Comparison of ENCODE assay signal across 10 cellular contexts in genomic region chr2:157336137-157336721, GRCh38. TPM values are rescaled to one million over a fixed set of nuclear protein-coding genes. Genes with fewer than 3 reads are reported as not detected.
DNase-seq lines count a peak whose midpoint lies in the region; ATAC-seq, FAIRE-seq and TF ChIP-seq lines count a peak whose summit lies in the region.
"Had no signal": no experiment of that assay in that cellular context is flagged by ENCODE, and none has a peak within 500 bp of the region (broad histone marks: within the 10 kb centered on the region; RNA-seq: fewer than 3 reads in every experiment).

No MANE protein-coding gene starts in this region.

- intact Hi-C loops in CD4-positive, alpha-beta T cell (cut with DNase I, micrococcal nuclease): loop anchor here in 1 of 2 experiments (10.0 kb wide), 1 partner anchor 99 kb away; no protein-coding TSS in a partner anchor
- intact Hi-C loops in mucosa of descending colon (cut with DNase I, micrococcal nuclease): no loop called here

- TF ChIP-seq CTCF in CD4-positive, alpha-beta T cell (IDR thresholded peaks at IDR 0.05): peak; percentile 82
- peak; percentile 85 for TF ChIP-seq CTCF in chondrocyte (IDR thresholded peaks at IDR 0.05)
- TF ChIP-seq CTCF in mucosa of descending colon (IDR thresholded peaks at IDR 0.05): peak; percentile 52

- FAIRE-seq in GM18507 (lab: Jason Lieb, UNC): peak; percentile 67

- H3K4me3 Mint-ChIP-seq in CD4-positive, alpha-beta T cell: peak overlapping the region; percentile 79
- H3K4me3 Mint-ChIP-seq in T-cell (peak overlapping the region; percentile 50 to 67 (median 60)), chondrocyte (ENCODE audit: unreplicated experiment) (no peak overlapping the region)
- H3K4me3 Mint-ChIP-seq: T-helper 1 cell treated with Interleukin-12 subunit alpha and Interleukin-12 subunit beta and Interleukin-4 antibody, amounts not matched to agents 30 μg/mL and 1 μg/mL, for 36 hours had no signal

- POLR2A ChIA-PET in CD4-positive, alpha-beta T cell (lab: Charles Lee): interaction anchor here (0.6 to 10.0 kb wide), 14 partner anchors 8 to 127 kb away, joined by 3 to 92 read pairs (median 6); partner anchors contain the start of gene CYTIP
- POLR2A ChIA-PET in T-cell (lab: Charles Lee): interaction anchor here (0.5 to 0.6 kb wide), 2 partner anchors 82 to 149 kb away, joined by 3 to 4 read pairs; no protein-coding TSS in a partner anchor

- peak in 6 of 10 experiments; percentile 12 to 31 (median 22) for DNase-seq in CD4-positive, alpha-beta T cell
- no peak for DNase-seq in GM18507 (ENCODE audit: extremely low spot score, insufficient read length, low read depth)
- DNase-seq in T-cell: peak in 23 of 34 experiments; percentile 1 to 49 (median 32)
- DNase-seq in chondrocyte (ENCODE audit: low spot score): no peak
- DNase-seq in mucosa of descending colon: peak in 1 of 3 donors; percentile 89
- no peak for DNase-seq in SHP77 treated with DMSO at 0.1 percent for 48 hours (lab: John Stamatoyannopoulos, UW)
- DNase-seq in occipital lobe (lab: John Stamatoyannopoulos, UW): no peak

- H3K4me1 Mint-ChIP-seq in CD4-positive, alpha-beta T cell (ENCODE audit: low read depth): peaks cover 89% of the 10 kb centered on the region
- H3K4me1 Mint-ChIP-seq in T-cell (peaks cover 78 to 89% (median 81%) of the 10 kb centered on the region in 3 donors), chondrocyte (ENCODE audit: low read depth) (peaks cover 3% of the 10 kb centered on the region)

- H3K4me1 ChIP-seq in mucosa of descending colon (ENCODE audit: low read depth): no peaks in the 10 kb centered on the region

- H3K27me3 Mint-ChIP-seq in CD4-positive, alpha-beta T cell: no peaks in the 10 kb centered on the region
- H3K27me3 Mint-ChIP-seq in T-cell (no peaks in the 10 kb centered on the region), chondrocyte (ENCODE audit: low read depth) (peaks cover 9% of the 10 kb centered on the region)

- H3K4me3 ChIP-seq in mucosa of descending colon: no peak overlapping the region
- H3K4me3 ChIP-seq: skin epidermis had no signal

- H3K27ac ChIP-seq in CD4-positive, alpha-beta T cell (ENCODE audit: low read depth, low read length): no peak overlapping the region
- H3K27ac ChIP-seq: skin epidermis had no signal

- H3K27ac Mint-ChIP-seq in CD4-positive, alpha-beta T cell: peak overlapping the region; percentile 83
- H3K27ac Mint-ChIP-seq in T-cell (peak overlapping the region; percentile 78 to 88), chondrocyte (ENCODE audit: unreplicated experiment) (no peak overlapping the region)
- H3K27ac Mint-ChIP-seq: T-helper 1 cell treated with Interleukin-12 subunit alpha and Interleukin-12 subunit beta and Interleukin-4 antibody, amounts not matched to agents 30 μg/mL and 1 μg/mL, for 36 hours had no signal

- no peaks in the 10 kb centered on the region for H3K27me3 ChIP-seq in CD4-positive, alpha-beta T cell (ENCODE audit: control insufficient read depth, insufficient read depth, low read length)

- peak; percentile 25; the same call in 1 of the 2 replicates for TF ChIP-seq RAD21 in Ishikawa (IDR thresholded peaks at IDR 0.05; ENCODE audit: low read depth)

- H3K9me3 Mint-ChIP-seq in CD4-positive, alpha-beta T cell: no peaks in the 10 kb centered on the region
- H3K9me3 Mint-ChIP-seq in T-cell (peaks cover 0 to 4% (median 0%) of the 10 kb centered on the region in 3 donors), chondrocyte (ENCODE audit: low read depth) (no peaks in the 10 kb centered on the region)

- CTCF ChIA-PET in CD4-positive, alpha-beta T cell (lab: Charles Lee): interaction anchor here (0.7 to 3.5 kb wide), 23 partner anchors 9 to 293 kb away, joined by 3 to 28 read pairs (median 4); partner anchors contain the start of genes ACVR1C and ERMN
- CTCF ChIA-PET in T-cell (lab: Charles Lee): interaction anchor here (0.6 to 3.9 kb wide), 37 partner anchors 9 to 557 kb away, joined by 3 to 47 read pairs (median 4); partner anchors contain the start of gene ERMN (in 2 of the 2)

- no peaks in the 10 kb centered on the region for H3K9me3 ChIP-seq in CD4-positive, alpha-beta T cell (ENCODE audit: control insufficient read depth, low read length)
- H3K9me3 ChIP-seq in mucosa of descending colon: no peaks in the 10 kb centered on the region

- no peak for TF ChIP-seq EP300 in Ishikawa (IDR thresholded peaks at IDR 0.05; ENCODE audit: borderline replicate concordance)

- H3K36me3 Mint-ChIP-seq in CD4-positive, alpha-beta T cell (ENCODE audit: low read depth): peaks cover 18% of the 10 kb centered on the region
- H3K36me3 Mint-ChIP-seq in T-cell (peaks cover 16% of the 10 kb centered on the region), chondrocyte (ENCODE audit: low read depth) (no peaks in the 10 kb centered on the region)

- no peak for ATAC-seq in CD4-positive, alpha-beta T cell (ENCODE audit: poor library complexity)
- no peak for ATAC-seq in T-cell (replicated peaks in 1 of 4)
- ATAC-seq in mucosa of descending colon: peak; percentile 69

- H3K36me3 ChIP-seq in mucosa of descending colon (ENCODE audit: low read depth): no peaks in the 10 kb centered on the region

TF ChIP-seq in Ishikawa, 13 proteins besides CTCF, POLR2A, EP300 and RAD21:
- no peak for TF ChIP-seq YY1 (IDR thresholded peaks at IDR 0.05; ENCODE audit: low read depth)
- no peak for TF ChIP-seq TCF12 (IDR thresholded peaks at IDR 0.05; ENCODE audit: low read depth)
- no peak for TF ChIP-seq FOXM1 (IDR thresholded peaks at IDR 0.05; ENCODE audit: borderline replicate concordance, low read depth)
- no peak for TF ChIP-seq MAX (IDR thresholded peaks at IDR 0.05)
- no peak for TF ChIP-seq TEAD4 (IDR thresholded peaks at IDR 0.05)
- TF ChIP-seq CREB1 (IDR thresholded peaks at IDR 0.05; ENCODE audit: low read depth): no peak
- TF ChIP-seq CEBPB (IDR thresholded peaks at IDR 0.05): no peak
- no peak for TF ChIP-seq REST (IDR thresholded peaks at IDR 0.05; ENCODE audit: low read depth)
- no peak for TF ChIP-seq ZBTB7A (IDR thresholded peaks at IDR 0.05; ENCODE audit: low read depth)
- TF ChIP-seq USF1 (IDR thresholded peaks at IDR 0.05): no peak
- no peak for TF ChIP-seq TAF1 (IDR thresholded peaks at IDR 0.05; ENCODE audit: low read depth)

RNA-seq across cellular contexts. Expression of gene ERMN, which starts 10.6 kb away (rescaled TPM):
- total RNA-seq in CD4-positive, alpha-beta T cell: 10 to 100 TPM; 17.3 to 18.0 TPM
- total RNA-seq in T-cell: 10 to 100 TPM in 2 of 5 donors, 1 to 10 TPM in 3; 2.2 to 12.8 (median 4.3) TPM
- total RNA-seq in chondrocyte: not detected in 3 replicates
- under 1 TPM; 0.06 to 0.32 (median 0.14) TPM for total RNA-seq in mucosa of descending colon
- total RNA-seq in occipital lobe: 0.47 TPM

Comparison
In these comparisons a context has a peak if more than half of its experiments do, and no peak if none do; other contexts are left out.
1. DNase-seq: peak in CD4-positive, alpha-beta T cell (6 of 10) and T-cell (23 of 34); none in GM18507 (single experiment), chondrocyte (single experiment), SHP77 treated with DMSO at 0.1 percent for 48 hours (single experiment) and occipital lobe (single experiment).
2. Peak in every context shown above with its lines, with median percentiles within 50 percentile points of each other: CTCF ChIP-seq.